Comparison of ENCODE assay signal across 7 cellular contexts in genomic region chr10:123603130-123603529, GRCh38.
"Had no signal": no experiment of that assay in that cellular context is flagged by ENCODE, and none has a peak within 500 bp of the region (broad histone marks: within the 10 kb centered on the region; RNA-seq: fewer than 3 reads in every experiment).

No MANE protein-coding gene starts in this region.

- H3K27ac Mint-ChIP-seq: GM23338, H9, HFFc6 had no signal

- H3K4me3 Mint-ChIP-seq: GM23338, H9, HFFc6 had no signal

- DNase-seq: GM23248, GOT3, H7, H9, HCEC 1CT, HFFc6 had no signal
